1 cellular context compared by ENCODE assay signal in the genomic region with DNA sequence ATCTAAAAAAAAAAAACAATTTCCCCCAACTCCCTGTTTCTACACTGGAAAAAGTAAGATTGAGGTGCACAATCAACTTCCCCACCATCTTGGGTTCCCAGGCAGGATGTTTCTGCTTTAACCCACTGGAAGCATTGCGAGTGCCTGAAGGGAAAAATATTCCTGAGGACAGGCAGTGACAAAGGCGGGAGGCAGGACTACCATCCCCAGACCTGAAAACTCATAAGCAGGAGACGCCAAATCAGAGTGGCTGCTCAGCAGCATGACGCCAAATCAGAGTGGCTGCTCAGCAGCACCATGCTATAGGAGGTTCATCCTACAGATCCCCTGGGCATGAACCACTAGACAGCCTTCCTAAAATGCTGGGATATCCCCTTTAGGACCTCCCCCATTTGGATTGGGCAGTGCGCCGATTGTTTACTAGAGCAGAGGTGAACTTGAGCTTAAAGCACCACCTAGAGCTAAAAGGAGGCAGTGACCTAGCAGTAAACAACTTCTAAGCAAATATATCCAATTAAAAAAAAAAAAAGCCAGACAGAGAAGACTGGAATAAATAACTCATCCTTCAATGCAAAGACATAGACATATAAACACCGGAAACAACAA.
TF ChIP-seq lines count a peak whose summit lies in the region.

No MANE protein-coding gene starts in this region.

TF ChIP-seq in SK-N-SH, 30 proteins besides CTCF, POLR2A, EP300 and RAD21 (continued from another document):
- no peak for TF ChIP-seq MAX (IDR thresholded peaks at IDR 0.05; ENCODE audit: low read depth)
- no peak for TF ChIP-seq NRF1 (IDR thresholded peaks at IDR 0.05; ENCODE audit: low read depth, low read length)
- TF ChIP-seq POLR2AphosphoS5 (IDR thresholded peaks at IDR 0.05; ENCODE audit: low read depth, low read length): no peak
- TF ChIP-seq GABPA (IDR thresholded peaks at IDR 0.05; ENCODE audit: low read depth): no peak
- TF ChIP-seq FOXJ3 (CRISPR knock-in tag; IDR thresholded peaks at IDR 0.05): no peak
- TF ChIP-seq CHD2 (IDR thresholded peaks at IDR 0.05; ENCODE audit: low read length, partially characterized antibody): no peak
- no peak for TF ChIP-seq SMC3 (IDR thresholded peaks at IDR 0.05; ENCODE audit: low read depth, low read length)
